19 cellular contexts compared by ENCODE assay signal in genomic region chr2:190876641-190877040, GRCh38.
"Had no signal": no experiment of that assay in that cellular context is flagged by ENCODE, and none has a peak within 500 bp of the region (broad histone marks: within the 10 kb centered on the region; RNA-seq: fewer than 3 reads in every experiment).

No MANE protein-coding gene starts in this region.

- H3K4me3 ChIP-seq: K562 had no signal

- DNase-seq: MM.1S, NCI-H1092 treated with DMSO at 0.1 percent for 48 hours, NCI-H1436, NCI-H187, NCI-H2029, NCI-H2081 treated with DMSO at 0.1 percent for 48 hours, NCI-H2171, NCI-H226, NCI-H446, NCI-H510A, NCI-H524 treated with DMSO at 0.1 percent for 48 hours, NCI-H69, NCI-H774, SHP77, SK-N-SH, SW 1271 had no signal

- ATAC-seq: K562 had no signal

- FAIRE-seq: K562 had no signal

- H3K9me3 ChIP-seq: SK-N-SH had no signal

- H3K27ac ChIP-seq: KMS-11, RWPE1 had no signal
